Comparison of ENCODE assay signal across 2 cellular contexts in genomic region chr10:90417466-90418210, GRCh38.
TF ChIP-seq lines count a peak whose summit lies in the region.

No MANE protein-coding gene starts in this region.

TF ChIP-seq in IMR-90, 13 proteins besides CTCF, POLR2A, EP300 and RAD21:
- TF ChIP-seq MXI1 (IDR thresholded peaks at IDR 0.05; ENCODE audit: borderline replicate concordance, low read depth, low read length) (no peak), FOS (IDR thresholded peaks at IDR 0.05; ENCODE audit: low read depth, low read length) (no peak), ELK1 (IDR thresholded peaks at IDR 0.05; ENCODE audit: borderline replicate concordance, low read depth, low read length) (no peak), CHD1 (IDR thresholded peaks at IDR 0.05; ENCODE audit: low read depth, low read length) (no peak), RFX5 (IDR thresholded peaks at IDR 0.05; ENCODE audit: low read depth, low read length) (no peak), BHLHE40 (IDR thresholded peaks at IDR 0.05; ENCODE audit: low read depth, low read length) (no peak), RCOR1 (IDR thresholded peaks at IDR 0.05; ENCODE audit: insufficient replicate concordance, low read length) (no peak), MAFK (IDR thresholded peaks at IDR 0.05; ENCODE audit: low read depth, low read length) (no peak), NFE2L2 (IDR thresholded peaks at IDR 0.05; ENCODE audit: low read depth, low read length) (no peak), MAZ (IDR thresholded peaks at IDR 0.05; ENCODE audit: borderline replicate concordance, low read depth, low read length) (no peak), SMC3 (IDR thresholded peaks at IDR 0.05; ENCODE audit: low read depth, low read length) (no peak), CEBPB (IDR thresholded peaks at IDR 0.05; ENCODE audit: low read depth, low read length) (no peak)
- TF ChIP-seq, protein P1, sequence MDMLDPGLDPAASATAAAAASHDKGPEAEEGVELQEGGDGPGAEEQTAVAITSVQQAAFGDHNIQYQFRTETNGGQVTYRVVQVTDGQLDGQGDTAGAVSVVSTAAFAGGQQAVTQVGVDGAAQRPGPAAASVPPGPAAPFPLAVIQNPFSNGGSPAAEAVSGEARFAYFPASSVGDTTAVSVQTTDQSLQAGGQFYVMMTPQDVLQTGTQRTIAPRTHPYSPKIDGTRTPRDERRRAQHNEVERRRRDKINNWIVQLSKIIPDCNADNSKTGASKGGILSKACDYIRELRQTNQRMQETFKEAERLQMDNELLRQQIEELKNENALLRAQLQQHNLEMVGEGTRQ (IDR thresholded peaks at IDR 0.05; ENCODE audit: low read depth, low read length), result no peak

TF ChIP-seq in H1, 55 proteins besides CTCF, POLR2A, EP300 and RAD21:
- TF ChIP-seq TAF1 (IDR thresholded peaks at IDR 0.05; ENCODE audit: low read depth, low read length) (no peak), GABPA (IDR thresholded peaks at IDR 0.05; ENCODE audit: borderline replicate concordance, insufficient read depth, low read length) (no peak), SIX5 (IDR thresholded peaks at IDR 0.05; ENCODE audit: low read depth, low read length) (no peak), KDM1A (IDR thresholded peaks at IDR 0.05; ENCODE audit: borderline replicate concordance, low read length) (no peak), PHF8 (conservative IDR thresholded peaks at IDR 0.05; ENCODE audit: low read depth, low read length) (no peak), CTBP2 (IDR thresholded peaks at IDR 0.05; ENCODE audit: borderline replicate concordance, insufficient read depth, insufficient read length, low read length) (no peak), BCL11A (IDR thresholded peaks at IDR 0.05; ENCODE audit: low read depth in 2 of 2, low read length in 2 of 2) (no peak), CHD2 (IDR thresholded peaks at IDR 0.05; ENCODE audit: low read length) (no peak), FOSL1 (IDR thresholded peaks at IDR 0.05; ENCODE audit: insufficient read depth, low read depth, low read length) (no peak), YY1 (IDR thresholded peaks at IDR 0.05; ENCODE audit: low read depth, low read length) (no peak), BACH1 (IDR thresholded peaks at IDR 0.05; ENCODE audit: low read length) (no peak), CEBPB (IDR thresholded peaks at IDR 0.05; ENCODE audit: low read depth, low read length) (no peak), MAFK (IDR thresholded peaks at IDR 0.05; ENCODE audit: low read depth, low read length) (no peak), CHD7 (IDR thresholded peaks at IDR 0.05; ENCODE audit: insufficient replicate concordance, low read length) (no peak)
- TF ChIP-seq, protein P2, sequence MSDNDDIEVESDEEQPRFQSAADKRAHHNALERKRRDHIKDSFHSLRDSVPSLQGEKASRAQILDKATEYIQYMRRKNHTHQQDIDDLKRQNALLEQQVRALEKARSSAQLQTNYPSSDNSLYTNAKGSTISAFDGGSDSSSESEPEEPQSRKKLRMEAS (IDR thresholded peaks at IDR 0.05), result no peak
